8 cellular contexts compared by ENCODE assay signal in genomic region chr4:140094701-140095420, GRCh38. TPM values are rescaled to one million over a fixed set of nuclear protein-coding genes. Genes with fewer than 3 reads are reported as not detected.
DNase-seq lines count a peak whose midpoint lies in the region; ATAC-seq and TF ChIP-seq lines count a peak whose summit lies in the region.

No MANE protein-coding gene starts in this region.

- ATAC-seq in GM18858 (IDR thresholded peaks at IDR 0.05; ENCODE audit: unreplicated experiment), result no peak

- H3K9ac ChIP-seq in parathyroid adenoma, result no peak overlapping the region

- peak overlapping the region; percentile 64 for H3K27ac ChIP-seq in parathyroid adenoma

- no peak for TF ChIP-seq CTCF in parathyroid adenoma (IDR thresholded peaks at IDR 0.05)

- no peaks in the 10 kb centered on the region for H3K36me3 ChIP-seq in parathyroid adenoma (ENCODE audit: control insufficient read depth, insufficient read depth, low read length)

- H3K9me3 ChIP-seq in parathyroid adenoma (ENCODE audit: control insufficient read depth, low read length), result no peaks in the 10 kb centered on the region

- peak overlapping the region; percentile 39 for H2AFZ ChIP-seq in parathyroid adenoma

- H3K4me1 ChIP-seq in parathyroid adenoma, result peaks cover 13% of the 10 kb centered on the region

- no peak overlapping the region for H3K4me3 ChIP-seq in parathyroid adenoma (ENCODE audit: low read depth, low read length)

- H3K4me2 ChIP-seq in parathyroid adenoma (ENCODE audit: low read length), result no peak overlapping the region

- H3K27me3 ChIP-seq in parathyroid adenoma (ENCODE audit: control insufficient read depth, insufficient read depth, low read length), result no peaks in the 10 kb centered on the region

- DNase-seq in COR-L47 (lab: John Stamatoyannopoulos, UW) (peak; percentile 25), NCI-H460 (ENCODE audit: extremely low read depth, low read depth) (peak; percentile 84), activated T-cell treated with anti-CD3 and anti-CD28 coated beads for 48 hours (ENCODE audit: low read depth) (peak; percentile 58), fibroblast of peridontal ligament (ENCODE audit: extremely low read depth) (peak; percentile 75), amniotic stem cell (lab: John Stamatoyannopoulos, UW) (no peak), AG08396 (ENCODE audit: low spot score) (no peak)

- H3K79me2 ChIP-seq in parathyroid adenoma, result no peaks in the 10 kb centered on the region

RNA-seq across cellular contexts. Expression of gene MAML3, which starts 59.1 kb away (rescaled TPM):
- total RNA-seq in NCI-H460 (2014; rRNA removed; shearing (Covaris generic)), result 12.0 and 14.8 TPM in 2 replicates
- polyA plus RNA-seq in NCI-H460 (2014; cell fraction: nucleus; rRNA removed), result 3.3 and 4.1 TPM in 2 replicates

Comparison
In these comparisons a context has a peak if more than half of its experiments do, and no peak if none do; other contexts are left out.
1. DNase-seq: peak in COR-L47 (single experiment), NCI-H460 (single experiment), activated T-cell treated with anti-CD3 and anti-CD28 coated beads for 48 hours (single experiment) and fibroblast of peridontal ligament (single experiment); none in amniotic stem cell (single experiment) and AG08396 (single experiment).